In the genomic region with DNA sequence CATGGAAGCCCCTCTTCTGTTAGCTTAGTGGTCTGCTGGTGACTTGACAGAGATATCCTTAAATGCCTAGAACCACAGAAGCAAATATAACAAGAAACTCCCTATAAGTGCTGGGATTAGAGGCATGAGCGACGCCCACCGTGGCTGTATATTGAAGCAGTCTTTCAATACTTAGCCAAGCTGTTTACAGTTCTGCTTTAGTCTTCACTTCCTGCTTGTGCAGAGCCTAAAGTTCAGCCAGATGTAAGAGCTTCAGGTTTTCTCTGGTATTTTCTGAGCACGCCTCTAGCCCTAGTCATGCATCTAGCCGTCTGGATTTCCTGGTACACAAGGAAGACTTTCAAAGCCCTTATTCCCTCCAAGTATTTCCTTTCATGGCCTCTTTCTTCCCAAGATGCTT, we compare ENCODE assay signal across 20 cellular contexts. TPM values are rescaled to one million over a fixed set of nuclear protein-coding genes. Genes with fewer than 3 reads are reported as not detected.
"Had no signal": no experiment of that assay in that cellular context is flagged by ENCODE, and none has a peak within 500 bp of the region (broad histone marks: within the 10 kb centered on the region; RNA-seq: fewer than 3 reads in every experiment).

No MANE protein-coding gene starts in this region.

- ATAC-seq: upper lobe of right lung had no signal

- DNase-seq: activated B cell treated with CpG ODN at 0.5 μM for 24 hours; activated CD4-positive, alpha-beta T cell treated with anti-CD3 and anti-CD28 coated beads, Interleukin-2, amount 50 U/mL, for 1 hour; activated CD8-positive, alpha-beta memory T cell treated with anti-CD3 and anti-CD28 coated beads for 24 hours; aorta; effector memory CD4-positive, alpha-beta T cell; head of caudate nucleus; immature natural killer cell; ovary; right lobe of liver; stimulated activated CD4-positive, alpha-beta T cell treated with anti-CD3 and anti-CD28 coated beads, Interleukin-4, amount 100 ng/mL, for 4 hours; stimulated activated CD8-positive, alpha-beta memory T cell treated with anti-CD3 and anti-CD28 coated beads, Interleukin-4, amount 100 ng/mL, for 48 hours; upper lobe of right lung had no signal

- H3K27me3 ChIP-seq: neural progenitor cell, ovary, right lobe of liver, suprapubic skin, upper lobe of right lung had no signal

- H3K4me1 ChIP-seq: neural progenitor cell, right lobe of liver, suprapubic skin had no signal

- H3K27ac ChIP-seq: epithelial cell of prostate, neural progenitor cell, ovary, right lobe of liver, suprapubic skin, upper lobe of right lung had no signal

- H2AFZ ChIP-seq: neural progenitor cell had no signal

- H3K4me1 Mint-ChIP-seq: neural progenitor cell had no signal

- H3K4me2 ChIP-seq: neural progenitor cell, smooth muscle cell had no signal

- H3K36me3 ChIP-seq: neural progenitor cell, ovary, right lobe of liver had no signal

- H3K27ac Mint-ChIP-seq: activated B cell treated with CpG ODN at 0.5 μM for 24 hours; dendritic cell treated with granulocyte-macrophage colony-stimulating factor and Interleukin-4, amounts not matched to agents 40 ng/mL and 50 ng/mL, for 4 days; immature natural killer cell; neural progenitor cell; stimulated activated naive CD8-positive, alpha-beta T cell treated with anti-CD3 and anti-CD28 coated beads, Interleukin-15, Interleukin-2, amounts not matched to agents 100 ng/mL and 50 ng/mL, for 24 hours had no signal

- H3K4me3 ChIP-seq: neural progenitor cell, ovary, right lobe of liver, smooth muscle cell, suprapubic skin, upper lobe of right lung had no signal

- H3K4me3 Mint-ChIP-seq: activated B cell treated with CpG ODN at 0.5 μM for 24 hours; dendritic cell treated with granulocyte-macrophage colony-stimulating factor and Interleukin-4, amounts not matched to agents 40 ng/mL and 50 ng/mL, for 4 days; immature natural killer cell; neural progenitor cell; stimulated activated naive CD8-positive, alpha-beta T cell treated with anti-CD3 and anti-CD28 coated beads, Interleukin-15, Interleukin-2, amounts not matched to agents 100 ng/mL and 50 ng/mL, for 24 hours had no signal

- H3K9ac ChIP-seq: neural progenitor cell had no signal

- H3K9me3 ChIP-seq: ovary, right lobe of liver, suprapubic skin, upper lobe of right lung had no signal

RNA-seq across cellular contexts. Expression of a gene that starts 28.5 kb away (rescaled TPM):
- total RNA-seq: activated B cell treated with CpG ODN at 0.5 μM for 24 hours had no signal

RNA-seq across cellular contexts. Expression of a gene that starts 30.9 kb away (rescaled TPM):
- total RNA-seq: activated B cell treated with CpG ODN at 0.5 μM for 24 hours; pulmonary artery endothelial cell; T-helper 2 cell treated with Interferon-gamma antibody and Interleukin-4, amounts not matched to agents 100 ng/mL and 5 ng/mL, for 36 hours had no signal
